ENCODE assay signal across 1 cellular context in the genomic region with DNA sequence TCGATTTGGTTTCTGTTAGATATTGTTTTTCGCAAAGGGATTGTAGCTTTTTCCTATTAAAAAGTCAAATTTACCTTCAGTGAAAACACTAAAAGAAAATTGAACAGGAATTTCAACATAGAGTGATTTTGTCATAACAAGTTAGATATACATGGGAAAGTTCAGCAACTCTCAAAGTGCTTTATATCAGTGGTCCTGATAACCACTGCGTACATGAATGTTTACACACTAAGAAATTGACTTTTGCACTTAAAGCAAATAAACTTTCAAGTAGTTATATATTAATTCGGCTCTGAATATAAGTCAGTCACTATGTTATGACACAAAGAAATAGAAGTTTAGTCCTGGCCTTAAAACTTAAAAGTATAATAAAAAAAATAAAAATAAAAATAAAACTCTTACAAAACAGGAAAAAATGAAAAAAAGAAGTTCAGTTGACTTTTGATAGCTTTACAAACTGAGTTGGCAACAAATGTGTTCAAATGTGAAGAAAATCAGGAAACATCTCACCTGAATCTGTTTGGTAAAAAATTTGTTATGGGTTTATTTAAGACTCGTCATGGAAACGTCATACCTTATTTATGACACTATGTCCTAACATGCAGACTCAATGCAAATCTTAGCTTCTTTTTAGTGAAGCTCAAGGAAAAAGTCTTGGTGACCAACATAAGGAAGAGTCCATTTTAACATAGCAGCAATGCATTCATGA.
TF ChIP-seq lines count a peak whose summit lies in the region.

No MANE protein-coding gene starts in this region.

TF ChIP-seq in GM23338, 12 proteins besides CTCF, POLR2A, EP300 and RAD21 (continued from another document):
- TF ChIP-seq ZNF462 (CRISPR knock-in tag; IDR thresholded peaks at IDR 0.05) = no peak
- no peak for TF ChIP-seq EZH2phosphoT487 (IDR thresholded peaks at IDR 0.05; ENCODE audit: unreplicated experiment)
- TF ChIP-seq ZNF331 (CRISPR knock-in tag; IDR thresholded peaks at IDR 0.05; ENCODE audit: low read depth) = no peak
- TF ChIP-seq JUNB (IDR thresholded peaks at IDR 0.05; ENCODE audit: unreplicated experiment) = no peak
- TF ChIP-seq, protein P1, sequence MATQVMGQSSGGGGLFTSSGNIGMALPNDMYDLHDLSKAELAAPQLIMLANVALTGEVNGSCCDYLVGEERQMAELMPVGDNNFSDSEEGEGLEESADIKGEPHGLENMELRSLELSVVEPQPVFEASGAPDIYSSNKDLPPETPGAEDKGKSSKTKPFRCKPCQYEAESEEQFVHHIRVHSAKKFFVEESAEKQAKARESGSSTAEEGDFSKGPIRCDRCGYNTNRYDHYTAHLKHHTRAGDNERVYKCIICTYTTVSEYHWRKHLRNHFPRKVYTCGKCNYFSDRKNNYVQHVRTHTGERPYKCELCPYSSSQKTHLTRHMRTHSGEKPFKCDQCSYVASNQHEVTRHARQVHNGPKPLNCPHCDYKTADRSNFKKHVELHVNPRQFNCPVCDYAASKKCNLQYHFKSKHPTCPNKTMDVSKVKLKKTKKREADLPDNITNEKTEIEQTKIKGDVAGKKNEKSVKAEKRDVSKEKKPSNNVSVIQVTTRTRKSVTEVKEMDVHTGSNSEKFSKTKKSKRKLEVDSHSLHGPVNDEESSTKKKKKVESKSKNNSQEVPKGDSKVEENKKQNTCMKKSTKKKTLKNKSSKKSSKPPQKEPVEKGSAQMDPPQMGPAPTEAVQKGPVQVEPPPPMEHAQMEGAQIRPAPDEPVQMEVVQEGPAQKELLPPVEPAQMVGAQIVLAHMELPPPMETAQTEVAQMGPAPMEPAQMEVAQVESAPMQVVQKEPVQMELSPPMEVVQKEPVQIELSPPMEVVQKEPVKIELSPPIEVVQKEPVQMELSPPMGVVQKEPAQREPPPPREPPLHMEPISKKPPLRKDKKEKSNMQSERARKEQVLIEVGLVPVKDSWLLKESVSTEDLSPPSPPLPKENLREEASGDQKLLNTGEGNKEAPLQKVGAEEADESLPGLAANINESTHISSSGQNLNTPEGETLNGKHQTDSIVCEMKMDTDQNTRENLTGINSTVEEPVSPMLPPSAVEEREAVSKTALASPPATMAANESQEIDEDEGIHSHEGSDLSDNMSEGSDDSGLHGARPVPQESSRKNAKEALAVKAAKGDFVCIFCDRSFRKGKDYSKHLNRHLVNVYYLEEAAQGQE (IDR thresholded peaks at IDR 0.05; ENCODE audit: unreplicated experiment) = no peak
- no peak for TF ChIP-seq NANOG (IDR thresholded peaks at IDR 0.05; ENCODE audit: borderline replicate concordance)
- TF ChIP-seq, protein P2, sequence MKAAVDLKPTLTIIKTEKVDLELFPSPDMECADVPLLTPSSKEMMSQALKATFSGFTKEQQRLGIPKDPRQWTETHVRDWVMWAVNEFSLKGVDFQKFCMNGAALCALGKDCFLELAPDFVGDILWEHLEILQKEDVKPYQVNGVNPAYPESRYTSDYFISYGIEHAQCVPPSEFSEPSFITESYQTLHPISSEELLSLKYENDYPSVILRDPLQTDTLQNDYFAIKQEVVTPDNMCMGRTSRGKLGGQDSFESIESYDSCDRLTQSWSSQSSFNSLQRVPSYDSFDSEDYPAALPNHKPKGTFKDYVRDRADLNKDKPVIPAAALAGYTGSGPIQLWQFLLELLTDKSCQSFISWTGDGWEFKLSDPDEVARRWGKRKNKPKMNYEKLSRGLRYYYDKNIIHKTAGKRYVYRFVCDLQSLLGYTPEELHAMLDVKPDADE (IDR thresholded peaks at IDR 0.05) = no peak
- no peak for TF ChIP-seq ZNF114 (CRISPR knock-in tag; IDR thresholded peaks at IDR 0.05)
- no peak for TF ChIP-seq CREB1 (CRISPR knock-in tag; IDR thresholded peaks at IDR 0.05; ENCODE audit: low read depth)
- no peak for TF ChIP-seq STAT1 (IDR thresholded peaks at IDR 0.05; ENCODE audit: unreplicated experiment)
- TF ChIP-seq EZH2 (IDR thresholded peaks at IDR 0.05; ENCODE audit: low read depth, unreplicated experiment) = no peak
